Comparison of ENCODE assay signal across 1 cellular context in the genomic region with DNA sequence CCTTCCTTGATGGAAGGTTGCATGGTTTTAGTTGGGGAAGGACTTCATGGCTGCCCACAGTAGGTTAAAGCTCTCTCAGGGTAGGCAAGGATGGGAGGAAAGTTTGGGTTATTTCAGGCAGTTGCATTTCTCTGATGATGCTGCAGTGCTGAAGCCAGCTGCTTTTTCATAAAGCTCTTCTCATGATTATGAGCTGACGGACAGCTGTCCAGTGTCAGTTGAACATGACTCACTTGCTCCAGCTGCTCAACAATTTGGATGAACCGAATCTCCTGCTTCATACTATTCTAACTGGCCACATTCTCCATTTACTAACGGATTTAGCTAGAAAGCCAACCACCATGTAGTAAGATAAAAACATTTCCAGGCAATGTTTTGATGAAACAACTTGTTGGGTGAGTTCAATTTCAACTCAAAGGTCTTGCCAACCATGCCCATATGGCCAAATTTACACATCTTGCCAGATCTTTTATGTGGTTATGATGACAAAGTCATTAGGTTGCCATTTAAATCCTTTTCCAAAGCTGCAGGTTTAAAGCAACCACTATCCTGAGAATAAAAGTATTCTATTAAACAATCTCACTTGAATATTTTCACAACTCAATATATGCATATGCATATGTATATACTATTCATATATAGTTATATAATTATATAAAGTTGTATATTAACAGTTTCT.
TF ChIP-seq lines count a peak whose summit lies in the region.

No MANE protein-coding gene starts in this region.

TF ChIP-seq in GM23338, 12 proteins besides CTCF, POLR2A, EP300 and RAD21:
- TF ChIP-seq, protein P1, sequence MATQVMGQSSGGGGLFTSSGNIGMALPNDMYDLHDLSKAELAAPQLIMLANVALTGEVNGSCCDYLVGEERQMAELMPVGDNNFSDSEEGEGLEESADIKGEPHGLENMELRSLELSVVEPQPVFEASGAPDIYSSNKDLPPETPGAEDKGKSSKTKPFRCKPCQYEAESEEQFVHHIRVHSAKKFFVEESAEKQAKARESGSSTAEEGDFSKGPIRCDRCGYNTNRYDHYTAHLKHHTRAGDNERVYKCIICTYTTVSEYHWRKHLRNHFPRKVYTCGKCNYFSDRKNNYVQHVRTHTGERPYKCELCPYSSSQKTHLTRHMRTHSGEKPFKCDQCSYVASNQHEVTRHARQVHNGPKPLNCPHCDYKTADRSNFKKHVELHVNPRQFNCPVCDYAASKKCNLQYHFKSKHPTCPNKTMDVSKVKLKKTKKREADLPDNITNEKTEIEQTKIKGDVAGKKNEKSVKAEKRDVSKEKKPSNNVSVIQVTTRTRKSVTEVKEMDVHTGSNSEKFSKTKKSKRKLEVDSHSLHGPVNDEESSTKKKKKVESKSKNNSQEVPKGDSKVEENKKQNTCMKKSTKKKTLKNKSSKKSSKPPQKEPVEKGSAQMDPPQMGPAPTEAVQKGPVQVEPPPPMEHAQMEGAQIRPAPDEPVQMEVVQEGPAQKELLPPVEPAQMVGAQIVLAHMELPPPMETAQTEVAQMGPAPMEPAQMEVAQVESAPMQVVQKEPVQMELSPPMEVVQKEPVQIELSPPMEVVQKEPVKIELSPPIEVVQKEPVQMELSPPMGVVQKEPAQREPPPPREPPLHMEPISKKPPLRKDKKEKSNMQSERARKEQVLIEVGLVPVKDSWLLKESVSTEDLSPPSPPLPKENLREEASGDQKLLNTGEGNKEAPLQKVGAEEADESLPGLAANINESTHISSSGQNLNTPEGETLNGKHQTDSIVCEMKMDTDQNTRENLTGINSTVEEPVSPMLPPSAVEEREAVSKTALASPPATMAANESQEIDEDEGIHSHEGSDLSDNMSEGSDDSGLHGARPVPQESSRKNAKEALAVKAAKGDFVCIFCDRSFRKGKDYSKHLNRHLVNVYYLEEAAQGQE (IDR thresholded peaks at IDR 0.05; ENCODE audit: unreplicated experiment): no peak
- no peak for TF ChIP-seq ZNF331 (CRISPR knock-in tag; IDR thresholded peaks at IDR 0.05; ENCODE audit: low read depth)
- TF ChIP-seq JUNB (IDR thresholded peaks at IDR 0.05; ENCODE audit: unreplicated experiment): no peak
- TF ChIP-seq, protein P2, sequence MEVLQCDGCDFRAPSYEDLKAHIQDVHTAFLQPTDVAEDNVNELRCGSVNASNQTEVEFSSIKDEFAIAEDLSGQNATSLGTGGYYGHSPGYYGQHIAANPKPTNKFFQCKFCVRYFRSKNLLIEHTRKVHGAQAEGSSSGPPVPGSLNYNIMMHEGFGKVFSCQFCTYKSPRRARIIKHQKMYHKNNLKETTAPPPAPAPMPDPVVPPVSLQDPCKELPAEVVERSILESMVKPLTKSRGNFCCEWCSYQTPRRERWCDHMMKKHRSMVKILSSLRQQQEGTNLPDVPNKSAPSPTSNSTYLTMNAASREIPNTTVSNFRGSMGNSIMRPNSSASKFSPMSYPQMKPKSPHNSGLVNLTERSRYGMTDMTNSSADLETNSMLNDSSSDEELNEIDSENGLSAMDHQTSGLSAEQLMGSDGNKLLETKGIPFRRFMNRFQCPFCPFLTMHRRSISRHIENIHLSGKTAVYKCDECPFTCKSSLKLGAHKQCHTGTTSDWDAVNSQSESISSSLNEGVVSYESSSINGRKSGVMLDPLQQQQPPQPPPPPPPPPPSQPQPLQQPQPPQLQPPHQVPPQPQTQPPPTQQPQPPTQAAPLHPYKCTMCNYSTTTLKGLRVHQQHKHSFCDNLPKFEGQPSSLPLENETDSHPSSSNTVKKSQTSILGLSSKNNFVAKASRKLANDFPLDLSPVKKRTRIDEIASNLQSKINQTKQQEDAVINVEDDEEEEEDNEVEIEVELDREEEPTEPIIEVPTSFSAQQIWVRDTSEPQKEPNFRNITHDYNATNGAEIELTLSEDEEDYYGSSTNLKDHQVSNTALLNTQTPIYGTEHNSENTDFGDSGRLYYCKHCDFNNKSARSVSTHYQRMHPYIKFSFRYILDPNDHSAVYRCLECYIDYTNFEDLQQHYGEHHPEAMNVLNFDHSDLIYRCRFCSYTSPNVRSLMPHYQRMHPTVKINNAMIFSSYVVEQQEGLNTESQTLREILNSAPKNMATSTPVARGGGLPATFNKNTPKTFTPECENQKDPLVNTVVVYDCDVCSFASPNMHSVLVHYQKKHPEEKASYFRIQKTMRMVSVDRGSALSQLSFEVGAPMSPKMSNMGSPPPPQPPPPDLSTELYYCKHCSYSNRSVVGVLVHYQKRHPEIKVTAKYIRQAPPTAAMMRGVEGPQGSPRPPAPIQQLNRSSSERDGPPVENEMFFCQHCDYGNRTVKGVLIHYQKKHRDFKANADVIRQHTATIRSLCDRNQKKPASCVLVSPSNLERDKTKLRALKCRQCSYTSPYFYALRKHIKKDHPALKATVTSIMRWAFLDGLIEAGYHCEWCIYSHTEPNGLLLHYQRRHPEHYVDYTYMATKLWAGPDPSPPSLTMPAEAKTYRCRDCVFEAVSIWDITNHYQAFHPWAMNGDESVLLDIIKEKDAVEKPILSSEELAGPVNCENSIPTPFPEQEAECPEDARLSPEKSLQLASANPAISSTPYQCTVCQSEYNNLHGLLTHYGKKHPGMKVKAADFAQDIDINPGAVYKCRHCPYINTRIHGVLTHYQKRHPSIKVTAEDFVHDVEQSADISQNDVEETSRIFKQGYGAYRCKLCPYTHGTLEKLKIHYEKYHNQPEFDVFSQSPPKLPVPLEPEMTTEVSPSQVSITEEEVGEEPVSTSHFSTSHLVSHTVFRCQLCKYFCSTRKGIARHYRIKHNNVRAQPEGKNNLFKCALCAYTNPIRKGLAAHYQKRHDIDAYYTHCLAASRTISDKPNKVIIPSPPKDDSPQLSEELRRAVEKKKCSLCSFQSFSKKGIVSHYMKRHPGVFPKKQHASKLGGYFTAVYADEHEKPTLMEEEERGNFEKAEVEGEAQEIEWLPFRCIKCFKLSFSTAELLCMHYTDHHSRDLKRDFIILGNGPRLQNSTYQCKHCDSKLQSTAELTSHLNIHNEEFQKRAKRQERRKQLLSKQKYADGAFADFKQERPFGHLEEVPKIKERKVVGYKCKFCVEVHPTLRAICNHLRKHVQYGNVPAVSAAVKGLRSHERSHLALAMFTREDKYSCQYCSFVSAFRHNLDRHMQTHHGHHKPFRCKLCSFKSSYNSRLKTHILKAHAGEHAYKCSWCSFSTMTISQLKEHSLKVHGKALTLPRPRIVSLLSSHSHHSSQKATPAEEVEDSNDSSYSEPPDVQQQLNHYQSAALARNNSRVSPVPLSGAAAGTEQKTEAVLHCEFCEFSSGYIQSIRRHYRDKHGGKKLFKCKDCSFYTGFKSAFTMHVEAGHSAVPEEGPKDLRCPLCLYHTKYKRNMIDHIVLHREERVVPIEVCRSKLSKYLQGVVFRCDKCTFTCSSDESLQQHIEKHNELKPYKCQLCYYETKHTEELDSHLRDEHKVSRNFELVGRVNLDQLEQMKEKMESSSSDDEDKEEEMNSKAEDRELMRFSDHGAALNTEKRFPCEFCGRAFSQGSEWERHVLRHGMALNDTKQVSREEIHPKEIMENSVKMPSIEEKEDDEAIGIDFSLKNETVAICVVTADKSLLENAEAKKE (CRISPR knock-in tag; IDR thresholded peaks at IDR 0.05): no peak
- TF ChIP-seq NANOG (IDR thresholded peaks at IDR 0.05; ENCODE audit: borderline replicate concordance): no peak
- TF ChIP-seq ZNF114 (CRISPR knock-in tag; IDR thresholded peaks at IDR 0.05): no peak
- TF ChIP-seq EZH2phosphoT487 (IDR thresholded peaks at IDR 0.05; ENCODE audit: unreplicated experiment): no peak
- TF ChIP-seq STAT1 (IDR thresholded peaks at IDR 0.05; ENCODE audit: unreplicated experiment): no peak
- no peak for TF ChIP-seq EZH2 (IDR thresholded peaks at IDR 0.05; ENCODE audit: low read depth, unreplicated experiment)
- no peak for TF ChIP-seq CREB1 (CRISPR knock-in tag; IDR thresholded peaks at IDR 0.05; ENCODE audit: low read depth)
- TF ChIP-seq, protein P3, sequence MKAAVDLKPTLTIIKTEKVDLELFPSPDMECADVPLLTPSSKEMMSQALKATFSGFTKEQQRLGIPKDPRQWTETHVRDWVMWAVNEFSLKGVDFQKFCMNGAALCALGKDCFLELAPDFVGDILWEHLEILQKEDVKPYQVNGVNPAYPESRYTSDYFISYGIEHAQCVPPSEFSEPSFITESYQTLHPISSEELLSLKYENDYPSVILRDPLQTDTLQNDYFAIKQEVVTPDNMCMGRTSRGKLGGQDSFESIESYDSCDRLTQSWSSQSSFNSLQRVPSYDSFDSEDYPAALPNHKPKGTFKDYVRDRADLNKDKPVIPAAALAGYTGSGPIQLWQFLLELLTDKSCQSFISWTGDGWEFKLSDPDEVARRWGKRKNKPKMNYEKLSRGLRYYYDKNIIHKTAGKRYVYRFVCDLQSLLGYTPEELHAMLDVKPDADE (IDR thresholded peaks at IDR 0.05): no peak
TF ChIP-seq in GM23338: peak in this region for 0.
